Comparison of ENCODE assay signal across 10 cellular contexts in the genomic region with DNA sequence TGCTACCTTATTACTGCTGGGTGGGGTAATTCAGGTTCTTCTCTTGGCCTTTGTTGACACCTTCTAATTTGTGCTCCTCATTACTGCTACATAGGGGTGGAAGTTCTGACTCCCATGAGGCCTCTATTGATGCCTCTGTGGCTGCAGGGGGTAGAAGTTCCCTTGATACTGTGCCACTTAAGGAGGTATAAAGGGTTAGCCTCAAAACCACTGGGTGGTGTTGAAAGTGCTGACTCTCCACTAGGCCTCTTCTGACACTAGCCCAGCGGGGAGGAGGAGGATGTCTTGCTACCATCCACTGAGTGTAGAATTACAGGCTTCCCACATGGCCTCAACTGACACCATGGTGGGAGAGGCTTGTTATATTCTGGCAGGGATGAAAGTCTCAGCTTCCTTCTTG.
DNase-seq lines count a peak whose midpoint lies in the region; ATAC-seq and TF ChIP-seq lines count a peak whose summit lies in the region.
"Had no signal": no experiment of that assay in that cellular context is flagged by ENCODE, and none has a peak within 500 bp of the region (broad histone marks: within the 10 kb centered on the region; RNA-seq: fewer than 3 reads in every experiment).

No MANE protein-coding gene starts in this region.

- H3K4me3 ChIP-seq in coronary artery, result no peak overlapping the region

- peak overlapping the region; percentile 57 for H3K27ac ChIP-seq in cingulate gyrus (ENCODE audit: low read depth, low read length)
- no peak overlapping the region for H3K27ac ChIP-seq in coronary artery

- TF ChIP-seq CTCF in coronary artery (IDR thresholded peaks at IDR 0.05), result no peak
- TF ChIP-seq CTCF in GM20000 (IDR thresholded peaks at IDR 0.05; ENCODE audit: extremely low read depth, missing control alignments), result no peak

- peak; percentile 9 for DNase-seq in stimulated activated CD4-positive, alpha-beta T cell treated with anti-CD3 and anti-CD28 coated beads, Interleukin-15, amount 100 ng/mL, for 24 hours
- DNase-seq in stimulated activated CD4-positive, alpha-beta T cell treated with anti-CD3 and anti-CD28 coated beads, Interleukin-12 subunit alpha, Interleukin-12 subunit beta, amount 100 ng/mL, for 4 hours, result no peak
- DNase-seq in NOMO-1 treated with dmso at 0.1 percent for 144 hours (lab: John Stamatoyannopoulos, UW; ENCODE audit: unreplicated experiment), result peak; percentile 13
- DNase-seq in coronary artery (ENCODE audit: low spot score), result no peak
- DNase-seq in GM20000 (ENCODE audit: low spot score), result no peak
- DNase-seq: activated gamma-delta T cell treated with Interleukin-2 at 50 U/mL for 16 hours; stimulated activated naive CD4-positive, alpha-beta T cell had no signal

- ATAC-seq in HG03196 (IDR thresholded peaks at IDR 0.05; ENCODE audit: unreplicated experiment) (no peak), GM21381 (IDR thresholded peaks at IDR 0.05; ENCODE audit: unreplicated experiment) (no peak)

Comparison
In these comparisons a context has a peak if more than half of its experiments do, and no peak if none do; other contexts are left out.
1. DNase-seq: peak in stimulated activated CD4-positive, alpha-beta T cell treated with anti-CD3 and anti-CD28 coated beads, Interleukin-15, amount 100 ng/mL, for 24 hours (single experiment) and NOMO-1 treated with dmso at 0.1 percent for 144 hours (single experiment); none in stimulated activated CD4-positive, alpha-beta T cell treated with anti-CD3 and anti-CD28 coated beads, Interleukin-12 subunit alpha, Interleukin-12 subunit beta, amount 100 ng/mL, for 4 hours (single experiment), coronary artery (single experiment) and GM20000 (single experiment).